ENCODE assay signal across 7 cellular contexts in genomic region chr5:41820150-41820549, GRCh38.
"Had no signal": no experiment of that assay in that cellular context is flagged by ENCODE, and none has a peak within 500 bp of the region (broad histone marks: within the 10 kb centered on the region; RNA-seq: fewer than 3 reads in every experiment).

No MANE protein-coding gene starts in this region.

- H3K27ac Mint-ChIP-seq: H9 had no signal

- H3K27ac ChIP-seq: GM23248 had no signal

- H3K4me3 Mint-ChIP-seq: H9 had no signal

- H2AFZ ChIP-seq: GM23248 had no signal

- H3K9me3 Mint-ChIP-seq: H9 had no signal

- H3K4me3 ChIP-seq: GM23248 had no signal

- DNase-seq: GM23248, GOT3, H9, HCEC 1CT, Kasumi-1, KG1 had no signal

- FAIRE-seq: HTR-8/SVneo had no signal

- H3K9ac ChIP-seq: GM23248 had no signal
